8 cellular contexts compared by ENCODE assay signal in the genomic region with DNA sequence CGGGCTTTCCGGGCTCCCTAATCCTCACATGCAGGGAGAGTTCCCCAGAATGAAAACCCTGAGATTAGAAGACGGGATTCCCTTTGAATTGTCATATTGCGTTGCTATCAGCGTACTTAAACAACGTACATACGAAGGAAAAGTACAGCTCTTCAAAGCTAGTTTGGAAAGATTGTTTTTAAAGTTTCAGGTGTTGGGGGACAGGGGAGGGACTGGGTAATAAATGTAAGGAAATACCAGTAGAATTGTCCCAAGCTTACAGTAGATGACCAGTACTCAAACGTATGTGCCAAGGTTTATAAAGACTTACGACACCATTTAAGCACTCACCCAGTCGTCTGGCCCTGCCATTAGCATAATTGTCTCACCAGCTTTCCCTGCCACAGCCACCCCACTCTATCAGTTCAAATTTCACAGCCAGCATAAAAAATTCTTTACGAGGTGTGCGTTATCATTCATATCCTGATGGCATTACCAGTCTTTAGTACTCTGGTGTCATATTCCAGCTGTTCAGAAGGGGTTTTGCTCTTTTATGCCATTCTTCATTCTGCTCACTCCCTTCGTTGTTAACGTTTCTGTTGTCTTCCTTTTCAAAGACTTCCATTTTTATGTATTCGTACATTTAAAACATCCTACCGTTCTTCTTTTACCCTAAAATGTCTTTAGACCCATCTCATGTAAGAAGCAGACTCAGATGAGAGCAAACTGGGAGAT. TPM values are rescaled to one million over a fixed set of nuclear protein-coding genes. Genes with fewer than 3 reads are reported as not detected.
DNase-seq lines count a peak whose midpoint lies in the region; ATAC-seq, FAIRE-seq and TF ChIP-seq lines count a peak whose summit lies in the region.

No MANE protein-coding gene starts in this region.

- no peak for DNase-seq in heart left ventricle
- DNase-seq in Right ventricle myocardium superior, result no peak
- DNase-seq in NCI-H2227 treated with DMSO at 0.1 percent for 48 hours (lab: John Stamatoyannopoulos, UW), result peak; percentile 69
- DNase-seq in astrocyte (ENCODE audit: low read depth), result peak; percentile 83
- DNase-seq in keratinocyte (ENCODE audit: low read depth, low spot score), result no peak
- DNase-seq in substantia nigra (lab: John Stamatoyannopoulos, UW), result no peak

- intact Hi-C loops in heart left ventricle (cut with DNase I), result loop anchor here in 3 of 10 donors (2.0 to 10.0 kb wide), 4 partner anchors 91 to 407 kb away; partner anchors contain the start of gene EIF4G3 (in 1 of the 3)
- intact Hi-C loops in Right ventricle myocardium superior (cut with DNase I), result no loop called here

- peaks cover 39% of the 10 kb centered on the region for H3K79me2 ChIP-seq in astrocyte (ENCODE audit: insufficient read depth, low read length)
- peaks cover 35% of the 10 kb centered on the region for H3K79me2 ChIP-seq in keratinocyte (ENCODE audit: control insufficient read depth, insufficient read depth, low read length)

- H3K9me3 ChIP-seq in heart left ventricle (no peaks in the 10 kb centered on the region), astrocyte (ENCODE audit: insufficient read depth, low read depth, low read length) (no peaks in the 10 kb centered on the region), keratinocyte (ENCODE audit: control insufficient read depth, low read depth, low read length) (no peaks in the 10 kb centered on the region)

- no peaks in the 10 kb centered on the region for H3K36me3 Mint-ChIP-seq in astrocyte (ENCODE audit: low read depth, unreplicated experiment)

- TF ChIP-seq CTCF in heart left ventricle (IDR thresholded peaks at IDR 0.05), result no peak
- no peak for TF ChIP-seq CTCF in astrocyte (IDR thresholded peaks at IDR 0.05; ENCODE audit: insufficient read depth, low read depth, low read length)
- no peak for TF ChIP-seq CTCF in keratinocyte (optimal IDR thresholded peaks at IDR 0.05 in 1 of 3, IDR thresholded peaks at IDR 0.05 in 1 of 3, conservative IDR thresholded peaks at IDR 0.05 in 1 of 3; ENCODE audit: extremely low read depth in 1 of 3, insufficient read depth in 2 of 3, low read length in 3 of 3)

- H3K9me1 ChIP-seq in keratinocyte (ENCODE audit: control insufficient read depth, extremely low read depth, insufficient read depth, low read length), result no peaks in the 10 kb centered on the region

- 16 to 20% (median 18%) methylated on average over 16 of the region's 16 CpGs for WGBS in heart left ventricle, 4 donors

- ATAC-seq in heart left ventricle (no peak), Right ventricle myocardium superior (ENCODE audit: poor library complexity) (no peak), HG03039 (IDR thresholded peaks at IDR 0.05; ENCODE audit: unreplicated experiment) (no peak), HG02642 (IDR thresholded peaks at IDR 0.05; ENCODE audit: poor library complexity, unreplicated experiment) (no peak)

- H3K36me3 ChIP-seq in heart left ventricle (no peaks in the 10 kb centered on the region), astrocyte (ENCODE audit: insufficient read depth, low read length) (no peaks in the 10 kb centered on the region), keratinocyte (ENCODE audit: control insufficient read depth in 2 of 2, extremely low read depth in 1 of 2, insufficient read depth in 2 of 2, low read length in 2 of 2) (no peaks in the 10 kb centered on the region)

- H3K27me3 ChIP-seq in heart left ventricle (no peaks in the 10 kb centered on the region), astrocyte (ENCODE audit: insufficient read depth, low read length) (no peaks in the 10 kb centered on the region), keratinocyte (ENCODE audit: control insufficient read depth, extremely low read depth, insufficient read depth, low read length) (no peaks in the 10 kb centered on the region)

- no peaks in the 10 kb centered on the region for H3K27me3 Mint-ChIP-seq in astrocyte (ENCODE audit: low read depth, unreplicated experiment)

- H3K27ac ChIP-seq in heart left ventricle (peak overlapping the region; percentile 84 to 100 (median 98)), astrocyte (ENCODE audit: low read depth, low read length) (peak overlapping the region; percentile 96), keratinocyte (ENCODE audit: control insufficient read depth, insufficient read depth, low read length) (peak overlapping the region; percentile 93), substantia nigra (ENCODE audit: low read depth, low read length, poor library complexity, severe bottlenecking) (peak overlapping the region; percentile 91)

- dilution Hi-C loops in keratinocyte (cut with MboI; ENCODE audit: extremely low pct_ligation_motif_present, low sequenced_read_pairs), result no loop called here

- no peak for FAIRE-seq in astrocyte (lab: Jason Lieb, UNC)
- no peak for FAIRE-seq in keratinocyte (lab: Jason Lieb, UNC)

- peak overlapping the region; percentile 92 for H3K4me3 Mint-ChIP-seq in astrocyte (ENCODE audit: unreplicated experiment)

- H3K4me3 ChIP-seq in heart left ventricle, result peak overlapping the region; percentile 68 to 99 (median 95)
- peak overlapping the region; percentile 96 for H3K4me3 ChIP-seq in astrocyte (ENCODE audit: insufficient read depth, low read depth, low read length)
- H3K4me3 ChIP-seq in keratinocyte (ENCODE audit: control insufficient read depth in 2 of 3, extremely low read depth in 1 of 3, insufficient read depth in 2 of 3, low read depth in 1 of 3, low read length in 3 of 3), result peak overlapping the region; percentile 72 to 88 (median 81)

- no peaks in the 10 kb centered on the region for H3K9me3 Mint-ChIP-seq in astrocyte (ENCODE audit: unreplicated experiment)

- peak overlapping the region; percentile 42 for H2AFZ ChIP-seq in astrocyte (ENCODE audit: low read depth, low read length)
- peak overlapping the region; percentile 89 for H2AFZ ChIP-seq in keratinocyte (ENCODE audit: control insufficient read depth, low read length)

- peak overlapping the region; percentile 84 for H3K4me2 ChIP-seq in astrocyte (ENCODE audit: low read length)
- H3K4me2 ChIP-seq in keratinocyte (ENCODE audit: control insufficient read depth, extremely low read depth, insufficient read depth, low read depth, low read length), result peak overlapping the region; percentile 98

- TF ChIP-seq POLR2A in heart left ventricle (IDR thresholded peaks at IDR 0.05), result no peak

- peak overlapping the region; percentile 96 for H3K27ac Mint-ChIP-seq in astrocyte (ENCODE audit: unreplicated experiment)

- H3K9ac ChIP-seq in astrocyte (ENCODE audit: low read length), result peak overlapping the region; percentile 98
- peak overlapping the region; percentile 97 for H3K9ac ChIP-seq in keratinocyte (ENCODE audit: control insufficient read depth, extremely low read depth, insufficient read depth, low read length)

- H3K4me1 ChIP-seq in heart left ventricle (peaks cover 3 to 36% (median 22%) of the 10 kb centered on the region in 12 donors), astrocyte (ENCODE audit: insufficient read depth, low read length) (peaks cover 27% of the 10 kb centered on the region), keratinocyte (ENCODE audit: control insufficient read depth, extremely low read depth, insufficient read depth, low read length) (peaks cover 13% of the 10 kb centered on the region)

- peaks cover 22% of the 10 kb centered on the region for H3K4me1 Mint-ChIP-seq in astrocyte (ENCODE audit: low read depth, unreplicated experiment)

- peaks cover 34% of the 10 kb centered on the region for H4K20me1 ChIP-seq in astrocyte (ENCODE audit: insufficient read depth, low read length)
- H4K20me1 ChIP-seq in keratinocyte (ENCODE audit: control insufficient read depth, extremely low read depth, insufficient read depth, low read length), result peaks cover 12% of the 10 kb centered on the region

RNA-seq across cellular contexts. Expression of gene HP1BP3, which starts 0.8 kb away (rescaled TPM):
- total RNA-seq in heart left ventricle (100 to 1,000 TPM in 7 of 9 donors, 10 to 100 TPM in 2; 90.1 to 152 (median 132) TPM), Right ventricle myocardium superior (118 TPM), astrocyte (135 and 156 TPM in 2 replicates)
- polyA plus RNA-seq in heart left ventricle (10 to 100 TPM; 37.9 to 94.6 TPM), keratinocyte (92.8 to 156 TPM (median 148 TPM) in 3 replicates)
- 100 TPM for polyA plus RNA-seq in keratinocyte (2011; ENCODE audit: low read depth)
- 74.7 and 79.8 TPM in 2 replicates for polyA plus RNA-seq in keratinocyte (2011; cell fraction: cytosol; rRNA removed)
- polyA plus RNA-seq in keratinocyte (2011; cell fraction: nucleus; rRNA removed), result 271 and 303 TPM in 2 replicates
- polyA plus RNA-seq in keratinocyte (2012; ENCODE audit: low replicate concordance), result 69.7 and 97.5 TPM in 2 replicates
- polyA minus RNA-seq in keratinocyte, result 19.4 to 82.1 TPM (median 25.5 TPM) in 3 replicates
- polyA minus RNA-seq in keratinocyte (2011; cell fraction: cytosol; rRNA and poly(A)+ RNA removed), result 83.1 TPM
- 57.1 and 94.3 TPM in 2 replicates for polyA minus RNA-seq in keratinocyte (2011; cell fraction: nucleus; rRNA and poly(A)+ RNA removed)

RNA-seq across cellular contexts. Expression of gene SH2D5, which starts 55.4 kb away (rescaled TPM):
- total RNA-seq in heart left ventricle, result under 1 TPM in 2 of 9 donors, not detected in 7; 0.30 to 0.67 TPM
- 10 to 100 TPM in 1 of 2 donors, not detected in 1; 12.4 TPM for polyA plus RNA-seq in heart left ventricle
- not detected for total RNA-seq in Right ventricle myocardium superior
- 4.0 and 5.9 TPM in 2 replicates for total RNA-seq in astrocyte
- polyA plus RNA-seq in keratinocyte, result 60.8 to 83.8 TPM (median 69.0 TPM) in 3 replicates
- 25.6 TPM for polyA plus RNA-seq in keratinocyte (2011; ENCODE audit: low read depth)
- 47.6 and 72.0 TPM in 2 replicates for polyA plus RNA-seq in keratinocyte (2011; cell fraction: cytosol; rRNA removed)
- 163 and 199 TPM in 2 replicates for polyA plus RNA-seq in keratinocyte (2011; cell fraction: nucleus; rRNA removed)
- 39.9 and 102 TPM in 2 replicates for polyA plus RNA-seq in keratinocyte (2012; ENCODE audit: low replicate concordance)
- polyA minus RNA-seq in keratinocyte, result 41.1 to 72.9 TPM (median 42.6 TPM) in 3 replicates
- polyA minus RNA-seq in keratinocyte (2011; cell fraction: cytosol; rRNA and poly(A)+ RNA removed), result 92.5 TPM
- polyA minus RNA-seq in keratinocyte (2011; cell fraction: nucleus; rRNA and poly(A)+ RNA removed), result 59.7 and 71.6 TPM in 2 replicates

Comparison
In these comparisons a context has a peak if more than half of its experiments do, and no peak if none do; other contexts are left out.
1. DNase-seq: peak in NCI-H2227 treated with DMSO at 0.1 percent for 48 hours (single experiment) and astrocyte (single experiment); none in heart left ventricle (0 of 5), Right ventricle myocardium superior (single experiment), keratinocyte (single experiment) and substantia nigra (0 of 49).
2. Peak in every context shown above with its lines, with median percentiles within 50 percentile points of each other: H3K27ac ChIP-seq and H3K4me3 ChIP-seq.